Comparison of ENCODE assay signal across 16 cellular contexts in genomic region chr5:76617229-76617628, GRCh38. TPM values are rescaled to one million over a fixed set of nuclear protein-coding genes. Genes with fewer than 3 reads are reported as not detected.
"Had no signal": no experiment of that assay in that cellular context is flagged by ENCODE, and none has a peak within 500 bp of the region (broad histone marks: within the 10 kb centered on the region; RNA-seq: fewer than 3 reads in every experiment).

No MANE protein-coding gene starts in this region.

- ATAC-seq: left colon, lower lobe of right lung had no signal

- H3K27me3 Mint-ChIP-seq: activated naive CD8-positive, alpha-beta T cell treated with anti-CD3 and anti-CD28 coated beads, Interleukin-2, amount 10 ng/mL, durations not matched to agents 7 days and 5 days had no signal

- H3K4me1 ChIP-seq: lower lobe of right lung, right lobe of liver, spleen had no signal

- H3K4me3 Mint-ChIP-seq: activated naive CD8-positive, alpha-beta T cell treated with anti-CD3 and anti-CD28 coated beads, Interleukin-2, amount 10 ng/mL, durations not matched to agents 7 days and 5 days; endodermal cell; mesothelial cell of epicardium had no signal

- H3K36me3 ChIP-seq: lower lobe of right lung, thoracic aorta had no signal

- H3K9me3 ChIP-seq: lower lobe of right lung, right lobe of liver, spleen, thoracic aorta had no signal

- H3K36me3 Mint-ChIP-seq: mesothelial cell of epicardium had no signal

- H3K27ac Mint-ChIP-seq: activated naive CD8-positive, alpha-beta T cell treated with anti-CD3 and anti-CD28 coated beads, Interleukin-2, amount 10 ng/mL, durations not matched to agents 7 days and 5 days; endodermal cell; mesothelial cell of epicardium had no signal

- H3K9me3 Mint-ChIP-seq: activated naive CD8-positive, alpha-beta T cell treated with anti-CD3 and anti-CD28 coated beads, Interleukin-2, amount 10 ng/mL, durations not matched to agents 7 days and 5 days; endodermal cell; mesothelial cell of epicardium had no signal

- H3K4me3 ChIP-seq: dorsolateral prefrontal cortex, lower lobe of right lung, right lobe of liver, spleen, thoracic aorta had no signal

- H3K27ac ChIP-seq: dorsolateral prefrontal cortex, lower lobe of right lung, right lobe of liver, spleen, thoracic aorta had no signal

- DNase-seq: activated CD4-positive, alpha-beta T cell treated with anti-CD3 and anti-CD28 coated beads, Interleukin-2, amount 50 U/mL, for 1 hour; activated CD8-positive, alpha-beta memory T cell treated with anti-CD3 and anti-CD28 coated beads for 24 hours; activated naive CD8-positive, alpha-beta T cell treated with anti-CD3 and anti-CD28 coated beads, Interleukin-2, amount 10 ng/mL, durations not matched to agents 7 days and 5 days; anterior cingulate cortex; dorsolateral prefrontal cortex; endodermal cell; erythroblast; left colon; lower lobe of right lung; right lobe of liver; spleen; stimulated activated CD4-positive, alpha-beta T cell treated with anti-CD3 and anti-CD28 coated beads, Interleukin-1b, Interleukin-23, amount 100 ng/mL, for 48 hours had no signal

- H3K27me3 ChIP-seq: right lobe of liver, spleen had no signal

RNA-seq across cellular contexts. Expression of gene F2RL2, which starts 6.0 kb away (rescaled TPM):
- total RNA-seq: activated naive CD8-positive, alpha-beta T cell treated with anti-CD3 and anti-CD28 coated beads, Interleukin-2, amount 10 ng/mL, durations not matched to agents 7 days and 5 days; lower lobe of right lung; ureter had no signal
- polyA plus RNA-seq: neural cell had no signal
